22 cellular contexts compared by ENCODE assay signal in the genomic region with DNA sequence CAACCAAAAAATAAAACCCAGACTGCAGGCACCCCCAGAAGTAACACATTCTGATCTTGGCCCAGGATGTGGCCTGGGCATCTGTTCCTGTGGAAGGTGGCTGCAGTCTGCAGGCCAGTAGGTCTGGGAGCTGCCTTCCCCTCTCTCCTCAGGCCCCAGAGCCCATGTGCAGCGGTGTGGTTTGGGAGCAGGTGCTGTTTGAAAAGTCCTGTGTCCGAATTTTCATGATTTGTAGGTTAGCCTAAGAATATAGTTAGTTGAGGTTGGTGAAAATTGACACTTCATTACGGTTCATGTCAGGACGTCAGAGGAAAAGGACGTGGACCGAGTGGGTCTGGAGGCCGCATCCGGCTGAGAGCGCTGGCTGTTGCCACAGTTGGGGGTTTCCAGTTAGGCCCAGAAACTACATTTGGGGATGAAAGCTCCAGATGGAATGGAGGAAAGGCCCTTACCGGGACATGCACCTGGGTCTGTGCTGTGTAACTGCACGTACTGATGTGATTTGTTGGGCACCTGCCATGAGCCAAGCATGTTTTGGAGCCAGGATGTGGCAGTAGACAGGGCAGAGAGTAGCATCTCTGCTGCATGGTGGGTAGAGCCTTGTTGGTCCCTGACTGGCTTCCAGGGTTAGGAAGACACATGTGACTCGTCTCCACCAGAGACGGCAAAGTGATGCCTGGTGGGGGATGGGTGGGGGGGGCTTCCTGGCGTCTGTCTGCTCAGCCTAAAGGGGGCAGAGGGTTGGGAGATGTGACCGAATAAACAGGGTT. TPM values are rescaled to one million over a fixed set of nuclear protein-coding genes. Genes with fewer than 3 reads are reported as not detected.
DNase-seq lines count a peak whose midpoint lies in the region; ATAC-seq and TF ChIP-seq lines count a peak whose summit lies in the region.
"Had no signal": no experiment of that assay in that cellular context is flagged by ENCODE, and none has a peak within 500 bp of the region (broad histone marks: within the 10 kb centered on the region; RNA-seq: fewer than 3 reads in every experiment).

No MANE protein-coding gene starts in this region.

- no peak overlapping the region for H3K4me3 Mint-ChIP-seq in glutamatergic neuron (ENCODE audit: unreplicated experiment)
- H3K4me3 Mint-ChIP-seq: CD8-positive, alpha-beta memory T cell had no signal

- H3K27me3 ChIP-seq in A673 (replicated peaks; ENCODE audit: insufficient read depth, low read depth, low read length, poor library complexity) = no peaks in the 10 kb centered on the region
- H3K27me3 ChIP-seq in MG63 = no peaks in the 10 kb centered on the region
- H3K27me3 ChIP-seq: BLaER1 treated with 17β-estradiol and CSF1 and Interleukin-3, amounts not matched to agents 10 nM and 100 nM; SJSA1 had no signal

- no peaks in the 10 kb centered on the region for H3K36me3 Mint-ChIP-seq in glutamatergic neuron (ENCODE audit: unreplicated experiment)

- intact Hi-C loops in A673 (cut with micrococcal nuclease; ENCODE audit: unreplicated experiment) = no loop called here
- intact Hi-C loops in posterior vena cava (cut with DNase I) = loop anchor here in 1 of 2 donors (5.0 kb wide), 1 partner anchor 1422 kb away; no protein-coding TSS in a partner anchor

- peaks cover 4% of the 10 kb centered on the region for H3K27me3 Mint-ChIP-seq in glutamatergic neuron (ENCODE audit: unreplicated experiment)
- H3K27me3 Mint-ChIP-seq: CD8-positive, alpha-beta memory T cell had no signal

- H3K36me3 ChIP-seq in A673 (ENCODE audit: insufficient read depth, low read length, poor library complexity, severe bottlenecking) (peaks cover 12% of the 10 kb centered on the region), MG63 (no peaks in the 10 kb centered on the region)

- H3K4me1 ChIP-seq in A673 (ENCODE audit: insufficient read depth, low read length, poor library complexity, severe bottlenecking) = no peaks in the 10 kb centered on the region
- H3K4me1 ChIP-seq: A549, SJSA1 had no signal

- BruUV-seq in A673 (replicated peaks; lab: Mats Ljungman, UMichigan) = no TSS peak

- peak; percentile 41 for DNase-seq in A673 (ENCODE audit: low spot score)
- no peak for DNase-seq in RWPE1 (ENCODE audit: low spot score)
- DNase-seq in glutamatergic neuron = peak; percentile 12
- DNase-seq in posterior vena cava (ENCODE audit: low spot score) = peak; percentile 34
- no peak for DNase-seq in MG63
- no peak for DNase-seq in hypothalamus (lab: John Stamatoyannopoulos, UW)
- DNase-seq: DMS53, EL, KG1, MV-4-11, NCI-H187, NCI-H2107, NCI-H510A, NCI-H82, RPMI8226 had no signal

- ATAC-seq in GM18907 (IDR thresholded peaks at IDR 0.05; ENCODE audit: unreplicated experiment) (no peak), GM18867 (IDR thresholded peaks at IDR 0.05; ENCODE audit: unreplicated experiment) (no peak)
- ATAC-seq: A549 had no signal

- no peak overlapping the region for H3K27ac ChIP-seq in A673 (ENCODE audit: low read depth, low read length, poor library complexity, severe bottlenecking)
- peak overlapping the region; percentile 35 for H3K27ac ChIP-seq in RWPE1
- H3K27ac ChIP-seq: A549; BLaER1 treated with 17β-estradiol and CSF1 and Interleukin-3, amounts not matched to agents 10 nM and 100 nM; SJSA1 had no signal

- CTCF ChIA-PET in A673 (lab: Charles Lee) (interaction anchor here (1.0 kb wide), 1 partner anchor 17 kb away, joined by 4 read pairs; no protein-coding TSS in a partner anchor), RWPE1 (lab: Yijun Ruan, JAX) (interaction anchor here (0.6 kb wide), 1 partner anchor 87 kb away, joined by 4 read pairs; no protein-coding TSS in a partner anchor)

- no peak overlapping the region for H3K4me3 ChIP-seq in A673 (ENCODE audit: low read depth, low read length, poor library complexity, severe bottlenecking)
- no peak overlapping the region for H3K4me3 ChIP-seq in MG63
- H3K4me3 ChIP-seq: A549; BLaER1 treated with 17β-estradiol and CSF1 and Interleukin-3, amounts not matched to agents 10 nM and 100 nM; SJSA1 had no signal

- H3K27ac Mint-ChIP-seq in glutamatergic neuron (ENCODE audit: unreplicated experiment) = no peak overlapping the region

- H3K9me3 Mint-ChIP-seq in glutamatergic neuron (ENCODE audit: unreplicated experiment) = no peaks in the 10 kb centered on the region
- H3K9me3 Mint-ChIP-seq: CD8-positive, alpha-beta memory T cell had no signal

- no peaks in the 10 kb centered on the region for H3K9me3 ChIP-seq in A673 (ENCODE audit: low read depth, low read length, poor library complexity, severe bottlenecking)
- H3K9me3 ChIP-seq in MG63 = no peaks in the 10 kb centered on the region
- H3K9me3 ChIP-seq: A549; BLaER1 treated with 17β-estradiol and CSF1 and Interleukin-3, amounts not matched to agents 10 nM and 100 nM; SJSA1 had no signal

- H3K4me1 Mint-ChIP-seq in glutamatergic neuron (ENCODE audit: low read depth, unreplicated experiment) = peaks cover 6% of the 10 kb centered on the region
- H3K4me1 Mint-ChIP-seq: CD8-positive, alpha-beta memory T cell had no signal

- no peak for TF ChIP-seq CTCF in A673 (conservative IDR thresholded peaks at IDR 0.05; ENCODE audit: low read depth, low read length)
- TF ChIP-seq CTCF in RWPE1 (conservative IDR thresholded peaks at IDR 0.05; ENCODE audit: low read depth) = no peak
- TF ChIP-seq CTCF in glutamatergic neuron (IDR thresholded peaks at IDR 0.05; ENCODE audit: partially characterized antibody, unreplicated experiment) = no peak

- POLR2A ChIA-PET in A673 (lab: Charles Lee; ENCODE audit: low non-redundant PET) = no interaction called here
- POLR2A ChIA-PET in RWPE1 (lab: Yijun Ruan, JAX; ENCODE audit: low non-redundant PET) = no interaction called here

RNA-seq across cellular contexts. Expression of a gene that starts 21.7 kb away (rescaled TPM):
- 4.8 TPM in 2 replicates for total RNA-seq in A673 (2021)
- total RNA-seq in glutamatergic neuron (ENCODE audit: unreplicated experiment) = 9.4 TPM
- under 1 TPM in 1 of 2 donors, not detected in 1; 0.24 TPM for total RNA-seq in posterior vena cava
- 0.53 TPM in 1 of 2 replicates, not detected in the other for total RNA-seq in MG63 (2014; rRNA removed; shearing (Covaris generic); ENCODE audit: low replicate concordance)
- total RNA-seq: CD8-positive, alpha-beta memory T cell had no signal

RNA-seq across cellular contexts. Expression of a gene that starts 43.1 kb away (rescaled TPM):
- total RNA-seq in A673 (2021) = not detected in 2 replicates
- total RNA-seq in glutamatergic neuron (ENCODE audit: unreplicated experiment) = 5.1 TPM
- total RNA-seq in posterior vena cava = under 1 TPM in 1 of 2 donors, not detected in 1; 0.14 TPM
- 7.1 and 9.6 TPM in 2 replicates for total RNA-seq in MG63 (2014; rRNA removed; shearing (Covaris generic); ENCODE audit: low replicate concordance)
- total RNA-seq: CD8-positive, alpha-beta memory T cell; H1 had no signal

Comparison
In these comparisons a context has a peak if more than half of its experiments do, and no peak if none do; other contexts are left out.
1. DNase-seq: peak in A673 (single experiment), glutamatergic neuron (single experiment) and posterior vena cava (single experiment); none in RWPE1 (single experiment), MG63 (single experiment) and hypothalamus (0 of 51).